13 cellular contexts compared by ENCODE assay signal in the genomic region with DNA sequence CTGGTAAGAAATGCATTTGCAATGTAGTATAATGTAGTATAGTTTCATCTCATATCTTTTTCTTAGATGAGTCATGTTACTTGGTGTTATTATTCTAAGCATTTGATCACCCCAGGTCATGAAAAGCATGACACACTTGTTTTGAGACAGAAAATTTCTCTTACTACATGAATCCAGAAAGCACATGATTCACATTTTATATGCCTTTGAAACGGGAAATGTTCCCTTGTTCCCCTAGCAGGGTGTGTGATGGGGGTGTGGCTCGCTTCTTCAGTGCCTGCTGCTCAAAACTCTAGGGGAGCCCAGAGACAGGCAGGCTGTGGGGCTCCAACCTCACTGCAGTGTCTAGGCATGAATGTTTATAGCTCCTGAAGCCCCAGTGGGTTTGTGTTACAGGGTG.
DNase-seq lines count a peak whose midpoint lies in the region; ATAC-seq, FAIRE-seq and TF ChIP-seq lines count a peak whose summit lies in the region.
"Had no signal": no experiment of that assay in that cellular context is flagged by ENCODE, and none has a peak within 500 bp of the region (broad histone marks: within the 10 kb centered on the region; RNA-seq: fewer than 3 reads in every experiment).

No MANE protein-coding gene starts in this region.

- peaks cover 15% of the 10 kb centered on the region for H3K4me1 Mint-ChIP-seq in HFFc6 (ENCODE audit: low read depth)

- no peak for ATAC-seq in HG02763 (IDR thresholded peaks at IDR 0.05; ENCODE audit: unreplicated experiment)
- no peak for ATAC-seq in left ventricle myocardium superior
- ATAC-seq: naive thymus-derived CD4-positive, alpha-beta T cell had no signal

- no peak overlapping the region for H3K27ac ChIP-seq in kidney (ENCODE audit: low read depth in 2 of 2, low read length in 2 of 2)
- H3K27ac ChIP-seq: suprapubic skin had no signal

- no peaks in the 10 kb centered on the region for H3K36me3 ChIP-seq in kidney (ENCODE audit: control insufficient read depth in 1 of 2, insufficient read depth in 2 of 2, low read length in 2 of 2)
- H3K36me3 ChIP-seq: suprapubic skin had no signal

- H3K9me3 Mint-ChIP-seq in HFFc6: no peaks in the 10 kb centered on the region

- H3K4me3 Mint-ChIP-seq in HFFc6: no peak overlapping the region

- H3K27ac Mint-ChIP-seq in HFFc6: no peak overlapping the region

- H3K27me3 Mint-ChIP-seq in HFFc6 (ENCODE audit: insufficient read depth): peaks cover 5% of the 10 kb centered on the region

- H3K9ac ChIP-seq in kidney (ENCODE audit: low read length in 2 of 2): no peak overlapping the region

- no peaks in the 10 kb centered on the region for H3K4me1 ChIP-seq in kidney (ENCODE audit: control insufficient read depth in 1 of 2, insufficient read depth in 1 of 2, low read depth in 1 of 2, low read length in 2 of 2)
- H3K4me1 ChIP-seq: suprapubic skin had no signal

- DNase-seq in AG08395 (ENCODE audit: low spot score) (peak; percentile 5), HFFc6 (peak; percentile 73), amniotic epithelial cell (ENCODE audit: low read depth) (peak; percentile 89), head of caudate nucleus (peak in 30 of 42 donors; percentile 5 to 70 (median 38)), kidney (no peak), medulla oblongata (ENCODE audit: extremely low spot score) (no peak), left ventricle myocardium superior (no peak)
- DNase-seq: KBM-7; naive thymus-derived CD4-positive, alpha-beta T cell; NCI-H524 treated with DMSO at 0.1 percent for 48 hours; SW 1271 had no signal

- H3K9me3 ChIP-seq in kidney (ENCODE audit: control insufficient read depth in 1 of 2, low read length in 2 of 2): no peaks in the 10 kb centered on the region
- H3K9me3 ChIP-seq: suprapubic skin had no signal

- FAIRE-seq in kidney (lab: Jason Lieb, UNC): no peak

- H3K36me3 Mint-ChIP-seq in HFFc6 (ENCODE audit: low read depth): no peaks in the 10 kb centered on the region

- TF ChIP-seq CTCF in HFFc6 (IDR thresholded peaks at IDR 0.05) (no peak), kidney (IDR thresholded peaks at IDR 0.05; ENCODE audit: borderline replicate concordance, extremely low read depth, insufficient read depth) (no peak)

- intact Hi-C loops in head of caudate nucleus (cut with DNase I) (no loop called here), kidney (cut with DNase I) (no loop called here), left ventricle myocardium superior (cut with micrococcal nuclease) (no loop called here)

- no peak overlapping the region for H3K4me3 ChIP-seq in kidney (ENCODE audit: low read length in 2 of 2)
- H3K4me3 ChIP-seq: suprapubic skin had no signal

Comparison
In these comparisons a context has a peak if more than half of its experiments do, and no peak if none do; other contexts are left out.
1. DNase-seq: peak in AG08395 (single experiment), HFFc6 (single experiment), amniotic epithelial cell (single experiment) and head of caudate nucleus (30 of 42); none in kidney (single experiment), medulla oblongata (single experiment) and left ventricle myocardium superior (single experiment).